In the genomic region with DNA sequence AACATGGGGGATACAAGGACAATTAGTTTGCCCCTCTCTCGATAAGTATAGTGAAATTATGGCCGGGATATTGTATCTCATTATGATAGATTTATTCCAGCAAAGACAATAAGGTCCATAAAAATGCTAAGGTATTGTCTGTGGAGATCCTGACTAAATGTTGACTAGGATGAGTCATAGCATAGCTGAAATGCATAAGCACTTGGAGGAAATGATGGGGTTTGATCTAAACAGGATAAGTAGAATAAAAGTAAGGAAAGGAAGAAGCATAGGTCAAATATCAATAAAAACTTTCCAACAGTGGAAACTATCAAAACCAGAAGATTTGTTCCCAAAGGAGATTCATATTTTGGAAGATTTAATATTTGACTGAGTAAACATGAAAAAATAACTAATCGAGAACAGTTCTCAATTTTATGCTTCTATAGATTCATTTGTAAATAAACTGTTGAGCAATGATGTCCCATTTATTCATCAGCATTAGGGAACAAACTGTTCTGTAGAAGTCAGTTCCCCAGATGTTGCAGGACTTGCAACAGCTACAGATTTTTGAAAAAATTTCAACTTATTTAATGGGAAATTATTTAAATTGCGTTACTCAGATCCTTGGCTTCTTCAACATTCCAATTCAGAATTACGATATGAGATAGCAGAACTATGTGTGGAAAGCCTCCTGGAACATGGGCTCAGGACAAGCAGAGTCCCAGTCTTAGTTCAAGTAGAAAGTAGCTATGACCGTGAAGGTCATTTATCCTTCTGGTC, we compare ENCODE assay signal across 19 cellular contexts.
A peak's percentile ranks its signal among the peaks of the same experiment; 100 is the strongest.
DNase-seq lines count a peak whose midpoint lies in the region; ATAC-seq, FAIRE-seq and TF ChIP-seq lines count a peak whose summit lies in the region.
"Had no signal": no experiment of that assay in that cellular context is flagged by ENCODE, and none has a peak within 500 bp of the region (broad histone marks: within the 10 kb centered on the region; RNA-seq: fewer than 3 reads in every experiment).

No MANE protein-coding gene starts in this region.

- H3K4me1 ChIP-seq in breast epithelium: no peaks in the 10 kb centered on the region
- H3K4me1 ChIP-seq in naive thymus-derived CD4-positive, alpha-beta T cell (ENCODE audit: control insufficient read depth in 2 of 2, insufficient read depth in 2 of 2, low read length in 2 of 2): no peaks in the 10 kb centered on the region
- H3K4me1 ChIP-seq: colonic mucosa, spleen, vagina had no signal

- POLR2A ChIA-PET in MCF 10A (lab: Yijun Ruan, JAX): interaction anchor here (0.6 to 1.3 kb wide), 11 partner anchors 9 to 900 kb away, joined by 3 to 9 read pairs (median 4); partner anchors contain the start of gene SNX14
- POLR2A ChIA-PET in naive thymus-derived CD4-positive, alpha-beta T cell (lab: Charles Lee): no interaction called here

- peak overlapping the region; percentile 98 for H3K27ac Mint-ChIP-seq in MCF 10A (ENCODE audit: low read depth, unreplicated experiment)
- no peak overlapping the region for H3K27ac Mint-ChIP-seq in endothelial cell (ENCODE audit: unreplicated experiment)
- H3K27ac Mint-ChIP-seq in naive thymus-derived CD4-positive, alpha-beta T cell: no peak overlapping the region
- H3K27ac Mint-ChIP-seq: activated CD4-positive, alpha-beta T cell treated with anti-CD3 and anti-CD28 coated beads, Interleukin-2, amount 10 ng/mL, durations not matched to agents 7 days and 5 days; activated naive CD8-positive, alpha-beta T cell treated with anti-CD3 and anti-CD28 coated beads, Interleukin-2, amount 50 U/mL, for 24 hours; activated T-cell treated with anti-CD3 and anti-CD28 coated beads, Interleukin-2, amount 50 U/mL, for 24 hours had no signal

- FAIRE-seq in urothelium cell line (lab: Jason Lieb, UNC): no peak
- FAIRE-seq: A204.1 had no signal

- H3K36me3 Mint-ChIP-seq in MCF 10A (ENCODE audit: insufficient read depth, unreplicated experiment): peaks cover 6% of the 10 kb centered on the region
- no peaks in the 10 kb centered on the region for H3K36me3 Mint-ChIP-seq in endothelial cell (ENCODE audit: low read depth, unreplicated experiment)
- H3K36me3 Mint-ChIP-seq in naive thymus-derived CD4-positive, alpha-beta T cell: no peaks in the 10 kb centered on the region

- peak; percentile 83 for DNase-seq in MCF 10A (ENCODE audit: unreplicated experiment)
- no peak for DNase-seq in breast epithelium (ENCODE audit: low spot score in 2 of 2)
- DNase-seq in SW480 (ENCODE audit: low spot score): peak; percentile 29
- peak; percentile 94 for DNase-seq in fibroblast of mammary gland (ENCODE audit: low read depth)
- peak; percentile 11 for DNase-seq in urothelium cell line (ENCODE audit: low spot score)
- DNase-seq in endothelial cell (ENCODE audit: low spot score): no peak
- DNase-seq in naive thymus-derived CD4-positive, alpha-beta T cell: no peak
- DNase-seq in sciatic nerve (ENCODE audit: low spot score): no peak
- DNase-seq: activated CD4-positive, alpha-beta T cell treated with anti-CD3 and anti-CD28 coated beads, Interleukin-2, amount 10 ng/mL, durations not matched to agents 7 days and 5 days; activated naive CD8-positive, alpha-beta T cell treated with anti-CD3 and anti-CD28 coated beads, Interleukin-2, amount 50 U/mL, for 24 hours; activated T-cell treated with anti-CD3 and anti-CD28 coated beads, Interleukin-2, amount 50 U/mL, for 24 hours; colonic mucosa; foreskin melanocyte; H7; NCI-H1930; spleen had no signal

- H3K27me3 Mint-ChIP-seq in MCF 10A (ENCODE audit: insufficient read depth, unreplicated experiment): no peaks in the 10 kb centered on the region
- H3K27me3 Mint-ChIP-seq in endothelial cell (ENCODE audit: unreplicated experiment): no peaks in the 10 kb centered on the region
- no peaks in the 10 kb centered on the region for H3K27me3 Mint-ChIP-seq in naive thymus-derived CD4-positive, alpha-beta T cell
- H3K27me3 Mint-ChIP-seq: activated CD4-positive, alpha-beta T cell treated with anti-CD3 and anti-CD28 coated beads, Interleukin-2, amount 10 ng/mL, durations not matched to agents 7 days and 5 days; activated naive CD8-positive, alpha-beta T cell treated with anti-CD3 and anti-CD28 coated beads, Interleukin-2, amount 50 U/mL, for 24 hours; activated T-cell treated with anti-CD3 and anti-CD28 coated beads, Interleukin-2, amount 50 U/mL, for 24 hours had no signal

- H3K9me3 ChIP-seq in breast epithelium: peaks cover 0 to 4% of the 10 kb centered on the region in 2 donors
- no peaks in the 10 kb centered on the region for H3K9me3 ChIP-seq in naive thymus-derived CD4-positive, alpha-beta T cell (ENCODE audit: control insufficient read depth in 2 of 3, low read length in 3 of 3)
- H3K9me3 ChIP-seq: colonic mucosa, vagina had no signal

- peaks cover 51% of the 10 kb centered on the region for H3K4me1 Mint-ChIP-seq in MCF 10A (ENCODE audit: insufficient read depth, unreplicated experiment)
- peaks cover 6% of the 10 kb centered on the region for H3K4me1 Mint-ChIP-seq in endothelial cell (ENCODE audit: unreplicated experiment)
- no peaks in the 10 kb centered on the region for H3K4me1 Mint-ChIP-seq in naive thymus-derived CD4-positive, alpha-beta T cell
- H3K4me1 Mint-ChIP-seq: activated CD4-positive, alpha-beta T cell treated with anti-CD3 and anti-CD28 coated beads, Interleukin-2, amount 10 ng/mL, durations not matched to agents 7 days and 5 days; activated naive CD8-positive, alpha-beta T cell treated with anti-CD3 and anti-CD28 coated beads, Interleukin-2, amount 50 U/mL, for 24 hours had no signal

- H3K27ac ChIP-seq in breast epithelium: no peak overlapping the region
- H3K27ac ChIP-seq in naive thymus-derived CD4-positive, alpha-beta T cell (ENCODE audit: low read depth, low read length): no peak overlapping the region
- H3K27ac ChIP-seq: colonic mucosa, HL-60, spleen, vagina had no signal

- H3K27me3 ChIP-seq in breast epithelium: no peaks in the 10 kb centered on the region
- no peaks in the 10 kb centered on the region for H3K27me3 ChIP-seq in naive thymus-derived CD4-positive, alpha-beta T cell (ENCODE audit: control insufficient read depth in 2 of 2, insufficient read depth in 2 of 2, low read length in 2 of 2)
- H3K27me3 ChIP-seq: colonic mucosa, spleen, vagina had no signal

- TF ChIP-seq CTCF in MCF 10A (IDR thresholded peaks at IDR 0.05; ENCODE audit: unreplicated experiment) (no peak), breast epithelium (IDR thresholded peaks at IDR 0.05) (no peak), fibroblast of mammary gland (conservative IDR thresholded peaks at IDR 0.05; ENCODE audit: control insufficient read depth, insufficient read depth, low read depth, low read length) (no peak), endothelial cell (IDR thresholded peaks at IDR 0.05; ENCODE audit: unreplicated experiment) (no peak)

- CTCF ChIA-PET in MCF 10A (lab: Yijun Ruan, JAX): interaction anchor here (0.6 kb wide), 1 partner anchor 182 kb away, joined by 3 read pairs; no protein-coding TSS in a partner anchor
- CTCF ChIA-PET in naive thymus-derived CD4-positive, alpha-beta T cell (lab: Charles Lee): no interaction called here

- no peak overlapping the region for H3K4me3 ChIP-seq in breast epithelium
- H3K4me3 ChIP-seq in fibroblast of mammary gland (ENCODE audit: control insufficient read depth, low read depth, low read length): no peak overlapping the region
- H3K4me3 ChIP-seq in naive thymus-derived CD4-positive, alpha-beta T cell (ENCODE audit: low read length): no peak overlapping the region
- H3K4me3 ChIP-seq: colonic mucosa, spleen, vagina had no signal

- H3K9me3 Mint-ChIP-seq in MCF 10A (ENCODE audit: unreplicated experiment) (peaks cover 6% of the 10 kb centered on the region), endothelial cell (ENCODE audit: unreplicated experiment) (no peaks in the 10 kb centered on the region)
- H3K9me3 Mint-ChIP-seq in naive thymus-derived CD4-positive, alpha-beta T cell: peaks cover 0 to 12% (median 0%) of the 10 kb centered on the region in 11 donors
- H3K9me3 Mint-ChIP-seq: activated CD4-positive, alpha-beta T cell treated with anti-CD3 and anti-CD28 coated beads, Interleukin-2, amount 10 ng/mL, durations not matched to agents 7 days and 5 days; activated naive CD8-positive, alpha-beta T cell treated with anti-CD3 and anti-CD28 coated beads, Interleukin-2, amount 50 U/mL, for 24 hours had no signal

- no peaks in the 10 kb centered on the region for H3K36me3 ChIP-seq in breast epithelium
- no peaks in the 10 kb centered on the region for H3K36me3 ChIP-seq in naive thymus-derived CD4-positive, alpha-beta T cell (ENCODE audit: control insufficient read depth in 2 of 3, insufficient read depth in 3 of 3, low read length in 3 of 3)
- H3K36me3 ChIP-seq: colonic mucosa, spleen, vagina had no signal

- ATAC-seq in naive thymus-derived CD4-positive, alpha-beta T cell: no peak
- no peak for ATAC-seq in sciatic nerve
- ATAC-seq: activated naive CD8-positive, alpha-beta T cell treated with anti-CD3 and anti-CD28 coated beads, Interleukin-2, amount 50 U/mL, for 24 hours had no signal

- TF ChIP-seq POLR2A in breast epithelium (IDR thresholded peaks at IDR 0.05): no peak

- no TSS peak for BruUV-seq in MCF 10A (replicated peaks; lab: Mats Ljungman, UMichigan)

- intact Hi-C loops in MCF 10A (cut with micrococcal nuclease): loop anchor here (2.0 to 10.0 kb wide), 2 partner anchors 227 to 473 kb away; no protein-coding TSS in a partner anchor
- intact Hi-C loops in breast epithelium (cut with DNase I; ENCODE audit: low total_unique reads): no loop called here
- intact Hi-C loops in naive thymus-derived CD4-positive, alpha-beta T cell (cut with micrococcal nuclease): no loop called here
- intact Hi-C loops in sciatic nerve (cut with DNase I): no loop called here

- peak overlapping the region; percentile 54 for H3K4me3 Mint-ChIP-seq in MCF 10A (ENCODE audit: unreplicated experiment)
- no peak overlapping the region for H3K4me3 Mint-ChIP-seq in endothelial cell (ENCODE audit: unreplicated experiment)
- H3K4me3 Mint-ChIP-seq in naive thymus-derived CD4-positive, alpha-beta T cell: no peak overlapping the region
- H3K4me3 Mint-ChIP-seq: activated CD4-positive, alpha-beta T cell treated with anti-CD3 and anti-CD28 coated beads, Interleukin-2, amount 10 ng/mL, durations not matched to agents 7 days and 5 days; activated naive CD8-positive, alpha-beta T cell treated with anti-CD3 and anti-CD28 coated beads, Interleukin-2, amount 50 U/mL, for 24 hours; activated T-cell treated with anti-CD3 and anti-CD28 coated beads, Interleukin-2, amount 50 U/mL, for 24 hours had no signal

Comparison
In these comparisons a context has a peak if more than half of its experiments do, and no peak if none do; other contexts are left out.
1. DNase-seq: peak in MCF 10A (single experiment), SW480 (single experiment), fibroblast of mammary gland (single experiment) and urothelium cell line (single experiment); none in breast epithelium (0 of 2), endothelial cell (single experiment), naive thymus-derived CD4-positive, alpha-beta T cell (0 of 9) and sciatic nerve (single experiment).